Comparison of ENCODE assay signal across 1 cellular context in the genomic region with DNA sequence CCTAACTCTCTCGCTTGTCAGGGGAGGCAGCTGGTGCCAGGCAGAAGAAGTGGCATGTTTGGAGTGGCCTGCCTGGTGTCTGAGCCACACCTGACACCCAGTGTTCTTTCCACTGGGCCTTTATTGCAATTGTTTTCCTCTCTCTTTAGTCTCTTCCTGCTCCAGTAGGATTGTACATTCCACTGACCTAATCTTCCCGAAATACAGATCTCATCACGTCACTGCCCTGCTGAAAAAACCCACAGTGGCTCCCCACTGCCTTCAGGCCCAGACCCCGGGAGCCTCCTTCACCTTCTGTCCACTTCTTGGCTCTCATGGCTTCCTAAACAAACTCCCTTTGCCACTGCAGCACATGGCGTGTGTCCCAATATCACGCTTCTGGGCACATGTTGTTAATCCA.
TF ChIP-seq lines count a peak whose summit lies in the region.

No MANE protein-coding gene starts in this region.

TF ChIP-seq in HepG2, 621 proteins besides CTCF, POLR2A, EP300 and RAD21 (continued from another document):
- TF ChIP-seq NFIB (CRISPR knock-in tag; IDR thresholded peaks at IDR 0.05; ENCODE audit: borderline replicate concordance) (no peak), JARID2 (CRISPR knock-in tag; IDR thresholded peaks at IDR 0.05; ENCODE audit: insufficient replicate concordance) (no peak), LRRFIP1 (CRISPR knock-in tag; conservative IDR thresholded peaks at IDR 0.05) (no peak), THAP11 (CRISPR knock-in tag; IDR thresholded peaks at IDR 0.05) (no peak), HOXD1 (CRISPR knock-in tag; IDR thresholded peaks at IDR 0.05) (no peak), TAF15 (IDR thresholded peaks at IDR 0.05; ENCODE audit: low read depth, low read length, poor library complexity, severe bottlenecking) (no peak), ZNF883 (CRISPR knock-in tag; IDR thresholded peaks at IDR 0.05; ENCODE audit: not compliant biosample characterization) (no peak)
- TF ChIP-seq, protein P1, sequence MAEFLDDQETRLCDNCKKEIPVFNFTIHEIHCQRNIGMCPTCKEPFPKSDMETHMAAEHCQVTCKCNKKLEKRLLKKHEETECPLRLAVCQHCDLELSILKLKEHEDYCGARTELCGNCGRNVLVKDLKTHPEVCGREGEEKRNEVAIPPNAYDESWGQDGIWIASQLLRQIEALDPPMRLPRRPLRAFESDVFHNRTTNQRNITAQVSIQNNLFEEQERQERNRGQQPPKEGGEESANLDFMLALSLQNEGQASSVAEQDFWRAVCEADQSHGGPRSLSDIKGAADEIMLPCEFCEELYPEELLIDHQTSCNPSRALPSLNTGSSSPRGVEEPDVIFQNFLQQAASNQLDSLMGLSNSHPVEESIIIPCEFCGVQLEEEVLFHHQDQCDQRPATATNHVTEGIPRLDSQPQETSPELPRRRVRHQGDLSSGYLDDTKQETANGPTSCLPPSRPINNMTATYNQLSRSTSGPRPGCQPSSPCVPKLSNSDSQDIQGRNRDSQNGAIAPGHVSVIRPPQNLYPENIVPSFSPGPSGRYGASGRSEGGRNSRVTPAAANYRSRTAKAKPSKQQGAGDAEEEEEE (CRISPR knock-in tag; IDR thresholded peaks at IDR 0.05; ENCODE audit: borderline replicate concordance): no peak
